Comparison of ENCODE assay signal across 1 cellular context in genomic region chr1:9900142-9901043, GRCh38.
TF ChIP-seq lines count a peak whose summit lies in the region.

No MANE protein-coding gene starts in this region.

TF ChIP-seq in liver, 16 proteins besides CTCF, POLR2A, EP300 and RAD21 (continued from another document):
- TF ChIP-seq, protein P1, sequence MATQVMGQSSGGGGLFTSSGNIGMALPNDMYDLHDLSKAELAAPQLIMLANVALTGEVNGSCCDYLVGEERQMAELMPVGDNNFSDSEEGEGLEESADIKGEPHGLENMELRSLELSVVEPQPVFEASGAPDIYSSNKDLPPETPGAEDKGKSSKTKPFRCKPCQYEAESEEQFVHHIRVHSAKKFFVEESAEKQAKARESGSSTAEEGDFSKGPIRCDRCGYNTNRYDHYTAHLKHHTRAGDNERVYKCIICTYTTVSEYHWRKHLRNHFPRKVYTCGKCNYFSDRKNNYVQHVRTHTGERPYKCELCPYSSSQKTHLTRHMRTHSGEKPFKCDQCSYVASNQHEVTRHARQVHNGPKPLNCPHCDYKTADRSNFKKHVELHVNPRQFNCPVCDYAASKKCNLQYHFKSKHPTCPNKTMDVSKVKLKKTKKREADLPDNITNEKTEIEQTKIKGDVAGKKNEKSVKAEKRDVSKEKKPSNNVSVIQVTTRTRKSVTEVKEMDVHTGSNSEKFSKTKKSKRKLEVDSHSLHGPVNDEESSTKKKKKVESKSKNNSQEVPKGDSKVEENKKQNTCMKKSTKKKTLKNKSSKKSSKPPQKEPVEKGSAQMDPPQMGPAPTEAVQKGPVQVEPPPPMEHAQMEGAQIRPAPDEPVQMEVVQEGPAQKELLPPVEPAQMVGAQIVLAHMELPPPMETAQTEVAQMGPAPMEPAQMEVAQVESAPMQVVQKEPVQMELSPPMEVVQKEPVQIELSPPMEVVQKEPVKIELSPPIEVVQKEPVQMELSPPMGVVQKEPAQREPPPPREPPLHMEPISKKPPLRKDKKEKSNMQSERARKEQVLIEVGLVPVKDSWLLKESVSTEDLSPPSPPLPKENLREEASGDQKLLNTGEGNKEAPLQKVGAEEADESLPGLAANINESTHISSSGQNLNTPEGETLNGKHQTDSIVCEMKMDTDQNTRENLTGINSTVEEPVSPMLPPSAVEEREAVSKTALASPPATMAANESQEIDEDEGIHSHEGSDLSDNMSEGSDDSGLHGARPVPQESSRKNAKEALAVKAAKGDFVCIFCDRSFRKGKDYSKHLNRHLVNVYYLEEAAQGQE (IDR thresholded peaks at IDR 0.05): peak; percentile 27
- TF ChIP-seq GABPA (IDR thresholded peaks at IDR 0.05 in 1 of 2, conservative IDR thresholded peaks at IDR 0.05 in 1 of 2) (peak in 1 of 2 donors; percentile 18), NR2F2 (IDR thresholded peaks at IDR 0.05) (no peak), HNF4G (IDR thresholded peaks at IDR 0.05) (peak; percentile 45), ATF3 (IDR thresholded peaks at IDR 0.05) (no peak)
